ENCODE assay signal across 20 cellular contexts in genomic region chr3:41365973-41366372, GRCh38.
"Had no signal": no experiment of that assay in that cellular context is flagged by ENCODE, and none has a peak within 500 bp of the region (broad histone marks: within the 10 kb centered on the region; RNA-seq: fewer than 3 reads in every experiment).

No MANE protein-coding gene starts in this region.

- H3K27ac ChIP-seq: brain microvascular endothelial cell, colonic mucosa, left ventricle myocardium inferior, right atrium auricular region, upper lobe of right lung had no signal

- H3K27me3 ChIP-seq: brain microvascular endothelial cell, colonic mucosa, right atrium auricular region, upper lobe of right lung had no signal

- DNase-seq: activated CD4-positive, CD25-positive, alpha-beta regulatory T cell treated with anti-CD3 and anti-CD28 coated beads, Interleukin-2, amount 50 U/mL, for 72 hours; activated effector memory CD4-positive, alpha-beta T cell treated with anti-CD3 and anti-CD28 coated beads, Interleukin-2, amount 50 U/mL, for 16 hours; activated naive CD4-positive, alpha-beta T cell treated with anti-CD3 and anti-CD28 coated beads, Interleukin-2, amount 50 U/mL, for 16 hours; activated T-cell treated with anti-CD3 and anti-CD28 coated beads, Interleukin-2, amount 50 U/mL, for 72 hours; aorta; brain microvascular endothelial cell; central memory CD4-positive, alpha-beta T cell; colonic mucosa; foreskin melanocyte; hypothalamus; kidney glomerular epithelial cell; left ventricle myocardium inferior; stimulated activated CD4-positive, alpha-beta T cell treated with anti-CD3 and anti-CD28 coated beads, Interleukin-12 subunit alpha, Interleukin-12 subunit beta, amount 100 ng/mL, for 4 hours; stimulated activated CD4-positive, alpha-beta T cell treated with anti-CD3 and anti-CD28 coated beads, Interleukin-1b, Interleukin-23, amount 100 ng/mL, for 48 hours; stimulated activated CD8-positive, alpha-beta memory T cell treated with anti-CD3 and anti-CD28 coated beads, Interleukin-4, amount 100 ng/mL, for 48 hours; stimulated activated naive CD4-positive, alpha-beta T cell; upper lobe of right lung had no signal

- H3K9me3 Mint-ChIP-seq: neural crest cell had no signal

- H3K4me3 Mint-ChIP-seq: activated T-cell treated with anti-CD3 and anti-CD28 coated beads, Interleukin-2, amount 50 U/mL, for 72 hours; neural crest cell had no signal

- ATAC-seq: activated T-cell treated with anti-CD3 and anti-CD28 coated beads, Interleukin-2, amount 50 U/mL, for 72 hours; upper lobe of right lung had no signal

- H3K36me3 ChIP-seq: brain microvascular endothelial cell, colonic mucosa, left ventricle myocardium inferior, right atrium auricular region, upper lobe of right lung had no signal

- H3K27me3 Mint-ChIP-seq: progenitor cell of endocrine pancreas had no signal

- H3K9me3 ChIP-seq: colonic mucosa, left ventricle myocardium inferior, right atrium auricular region, upper lobe of right lung had no signal

- H3K4me1 ChIP-seq: colonic mucosa, upper lobe of right lung had no signal

- H3K27ac Mint-ChIP-seq: activated T-cell treated with anti-CD3 and anti-CD28 coated beads, Interleukin-2, amount 50 U/mL, for 72 hours; progenitor cell of endocrine pancreas had no signal

- H3K4me3 ChIP-seq: colonic mucosa, left ventricle myocardium inferior, right atrium auricular region, upper lobe of right lung had no signal
